ENCODE assay signal across 28 cellular contexts in the genomic region with DNA sequence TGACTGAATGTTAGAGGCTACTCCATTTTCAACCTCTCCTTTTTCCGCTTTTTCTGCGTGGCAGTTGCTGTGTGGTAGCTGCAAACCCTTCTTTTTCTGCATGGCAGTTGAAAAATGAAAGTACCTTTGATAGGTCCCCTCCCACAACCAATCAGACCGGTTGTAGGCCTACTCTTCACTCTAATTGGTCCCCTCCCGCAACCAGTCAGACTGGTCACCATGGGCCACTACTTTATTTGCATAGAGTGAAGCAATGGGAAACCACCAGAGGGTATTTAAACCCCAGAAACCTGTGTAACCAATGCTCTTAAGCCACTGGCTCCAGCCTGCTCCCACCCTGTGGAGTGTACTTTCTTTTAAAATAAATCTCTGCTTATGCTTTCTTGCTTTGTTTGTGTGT.
"Had no signal": no experiment of that assay in that cellular context is flagged by ENCODE, and none has a peak within 500 bp of the region (broad histone marks: within the 10 kb centered on the region; RNA-seq: fewer than 3 reads in every experiment).

No MANE protein-coding gene starts in this region.

- H3K79me2 ChIP-seq: hepatocyte had no signal

- ATAC-seq: effector memory CD8-positive, alpha-beta T cell; gastroesophageal sphincter; left ventricle myocardium superior; psoas muscle; stimulated activated memory B cell treated with anti-CD40 and anti-IgM and Interleukin-4, amounts not matched to agents 10 μg/mL and 1 μg/mL and 100 μg/mL, for 72 hours; stimulated activated naive CD8-positive, alpha-beta T cell treated with anti-CD3 and anti-CD28 coated beads, Interleukin-15, amount 100 ng/mL, for 72 hours had no signal

- H3K9me3 ChIP-seq: gastroesophageal sphincter, neutrophil, ovary, psoas muscle, vagina had no signal

- H3K36me3 ChIP-seq: gastroesophageal sphincter, neutrophil, ovary, vagina had no signal

- H3K27me3 ChIP-seq: gastroesophageal sphincter, hepatocyte, neutrophil, ovary, vagina had no signal

- H3K4me2 ChIP-seq: hepatocyte, smooth muscle cell had no signal

- H2AFZ ChIP-seq: hepatocyte had no signal

- H3K4me1 ChIP-seq: gastroesophageal sphincter, psoas muscle, vagina had no signal

- H3K27ac ChIP-seq: gastroesophageal sphincter, hepatocyte, neutrophil, ovary, psoas muscle, vagina had no signal

- H3K4me3 ChIP-seq: gastroesophageal sphincter, hepatocyte, ovary, psoas muscle, smooth muscle cell, vagina had no signal

- DNase-seq: activated CD4-positive, alpha-beta memory T cell treated with anti-CD3 and anti-CD28 coated beads, Interleukin-2, amount 10 ng/mL, durations not matched to agents 7 days and 5 days; activated CD4-positive, alpha-beta T cell treated with anti-CD3 and anti-CD28 coated beads, Interleukin-2, amount 10 ng/mL, durations not matched to agents 24 days and 14 days; activated CD4-positive, CD25-positive, alpha-beta regulatory T cell treated with anti-CD3 and anti-CD28 coated beads, Interleukin-2, amount 50 U/mL, for 72 hours; activated CD8-positive, alpha-beta memory T cell treated with anti-CD3 and anti-CD28 coated beads, Interleukin-2, amount 50 U/mL, for 48 hours; activated gamma-delta T cell; activated naive CD4-positive, alpha-beta T cell treated with anti-CD3 and anti-CD28 coated beads, Interleukin-2, amount 50 U/mL, for 16 hours; activated T-cell treated with anti-CD3 and anti-CD28 coated beads, Interleukin-2, amount 50 U/mL, for 24 hours; amniotic stem cell; caudate nucleus; cortex of kidney; effector memory CD8-positive, alpha-beta T cell; islet precursor cell; left ventricle myocardium superior; mammary epithelial cell; ovary; psoas muscle; stimulated activated CD4-positive, alpha-beta T cell treated with anti-CD3 and anti-CD28 coated beads, Interleukin-1b, Interleukin-23, amount 100 ng/mL, for 48 hours; stimulated activated CD4-positive, alpha-beta T cell treated with anti-CD3 and anti-CD28 coated beads, Interleukin-4, amount 100 ng/mL, for 4 hours; stimulated activated CD8-positive, alpha-beta memory T cell treated with anti-CD3 and anti-CD28 coated beads, Interleukin-4, amount 100 ng/mL, for 48 hours; stimulated activated naive CD8-positive, alpha-beta T cell treated with anti-CD3 and anti-CD28 coated beads, Interleukin-15, amount 100 ng/mL, for 72 hours; substantia nigra; T1000 had no signal
